Comparison of ENCODE assay signal across 10 cellular contexts in genomic region chrX:42955349-42955748, GRCh38.
DNase-seq lines count a peak whose midpoint lies in the region; ATAC-seq, FAIRE-seq and TF ChIP-seq lines count a peak whose summit lies in the region.
"Had no signal": no experiment of that assay in that cellular context is flagged by ENCODE, and none has a peak within 500 bp of the region (broad histone marks: within the 10 kb centered on the region; RNA-seq: fewer than 3 reads in every experiment).

No MANE protein-coding gene starts in this region.

- H3K9me3 ChIP-seq in OCI-LY7 (ENCODE audit: low read length) (peaks cover 71% of the 10 kb centered on the region; the same call in 1 of the 2 replicates), hepatocyte (ENCODE audit: low read depth) (no peaks in the 10 kb centered on the region)

- TF ChIP-seq CTCF in OCI-LY7 (conservative IDR thresholded peaks at IDR 0.05; ENCODE audit: low read length) (no peak), hepatocyte (IDR thresholded peaks at IDR 0.05; ENCODE audit: poor library complexity) (no peak)

- H3K27me3 ChIP-seq in hepatocyte, result no peaks in the 10 kb centered on the region

- WGBS in hepatocyte (ENCODE audit: low lambda C conversion rate, missing lambda C conversion rate), result 71% methylated on average over 2 of the region's 2 CpGs

- intact Hi-C loops in OCI-LY7 (cut with micrococcal nuclease; ENCODE audit: unreplicated experiment), result loop anchor here (5.0 kb wide), 1 partner anchor 47 kb away; no protein-coding TSS in a partner anchor

- no peaks in the 10 kb centered on the region for H3K9me2 ChIP-seq in OCI-LY7 (ENCODE audit: insufficient read depth, low read length)
- H3K9me2 ChIP-seq in hepatocyte (replicated peaks; ENCODE audit: insufficient read depth), result no peaks in the 10 kb centered on the region

- H3K4me1 ChIP-seq in OCI-LY7 (ENCODE audit: insufficient read depth, low read length, poor library complexity, severe bottlenecking) (peaks cover 22% of the 10 kb centered on the region), hepatocyte (ENCODE audit: insufficient read depth) (no peaks in the 10 kb centered on the region)

- H2AFZ ChIP-seq in OCI-LY7 (ENCODE audit: low read length) (peak overlapping the region; percentile 61; the same call in 1 of the 2 replicates), hepatocyte (no peak overlapping the region)

- peaks cover 60% of the 10 kb centered on the region for H3K36me3 ChIP-seq in OCI-LY7 (ENCODE audit: insufficient read depth, low read length)
- H3K36me3 ChIP-seq in hepatocyte (replicated peaks; ENCODE audit: insufficient read depth, low read depth), result no peaks in the 10 kb centered on the region

- ATAC-seq in GM19467 (IDR thresholded peaks at IDR 0.05; ENCODE audit: unreplicated experiment) (peak; percentile 68), HG03095 (IDR thresholded peaks at IDR 0.05; ENCODE audit: unreplicated experiment) (peak; percentile 89)
- ATAC-seq: activated T-cell treated with anti-CD3 and anti-CD28 coated beads, Interleukin-2, amount 50 U/mL, for 4 hours had no signal

- CTCF ChIA-PET in OCI-LY7 (lab: Charles Lee; ENCODE audit: unreplicated experiment), result no interaction called here

- no peak for TF ChIP-seq POLR2A in GM12892 (IDR thresholded peaks at IDR 0.05; ENCODE audit: low read depth, low read length)

- BruUV-seq in OCI-LY7 (replicated peaks; lab: Mats Ljungman, UMichigan), result no TSS peak

- POLR2A ChIA-PET in OCI-LY7 (lab: Charles Lee), result interaction anchor here (0.6 to 2.3 kb wide), 4 partner anchors 10 to 245 kb away, joined by 3 to 5 read pairs (median 4); no protein-coding TSS in a partner anchor

- H3K79me2 ChIP-seq in OCI-LY7 (ENCODE audit: insufficient read depth, low read depth, low read length) (no peaks in the 10 kb centered on the region), hepatocyte (no peaks in the 10 kb centered on the region)

- peak overlapping the region; percentile 96 for H3K27ac ChIP-seq in OCI-LY7 (ENCODE audit: low read depth, low read length, poor library complexity, severe bottlenecking)
- H3K27ac ChIP-seq in hepatocyte, result no peak overlapping the region

- H3K4me3 ChIP-seq in OCI-LY7 (ENCODE audit: low read depth, low read length, poor library complexity, severe bottlenecking), result peak overlapping the region; percentile 36
- no peak overlapping the region for H3K4me3 ChIP-seq in hepatocyte

- H3K4me2 ChIP-seq in OCI-LY7 (ENCODE audit: low read length), result peak overlapping the region; percentile 29; the same call in 1 of the 2 replicates
- no peak overlapping the region for H3K4me2 ChIP-seq in hepatocyte

- H4K20me1 ChIP-seq in OCI-LY7 (ENCODE audit: insufficient read depth, low read length) (no peaks in the 10 kb centered on the region), hepatocyte (ENCODE audit: insufficient read depth, poor library complexity, severe bottlenecking) (no peaks in the 10 kb centered on the region)

- FAIRE-seq in GM12892 (lab: Jason Lieb, UNC), result peak; percentile 17

- no peak for DNase-seq in GM12892 (ENCODE audit: insufficient read length)
- DNase-seq in OCI-LY7 (ENCODE audit: low spot score), result peak; percentile 69
- DNase-seq in hepatocyte (ENCODE audit: low spot score), result no peak
- DNase-seq in GDM1 (lab: John Stamatoyannopoulos, UW), result no peak
- no peak for DNase-seq in HPDE6-E6E7 (ENCODE audit: extremely low spot score)
- no peak for DNase-seq in AG20443 (ENCODE audit: low spot score)
- DNase-seq: activated T-cell treated with anti-CD3 and anti-CD28 coated beads, Interleukin-2, amount 50 U/mL, for 4 hours; posterior cingulate gyrus had no signal
